ENCODE assay signal across 8 cellular contexts in the genomic region with DNA sequence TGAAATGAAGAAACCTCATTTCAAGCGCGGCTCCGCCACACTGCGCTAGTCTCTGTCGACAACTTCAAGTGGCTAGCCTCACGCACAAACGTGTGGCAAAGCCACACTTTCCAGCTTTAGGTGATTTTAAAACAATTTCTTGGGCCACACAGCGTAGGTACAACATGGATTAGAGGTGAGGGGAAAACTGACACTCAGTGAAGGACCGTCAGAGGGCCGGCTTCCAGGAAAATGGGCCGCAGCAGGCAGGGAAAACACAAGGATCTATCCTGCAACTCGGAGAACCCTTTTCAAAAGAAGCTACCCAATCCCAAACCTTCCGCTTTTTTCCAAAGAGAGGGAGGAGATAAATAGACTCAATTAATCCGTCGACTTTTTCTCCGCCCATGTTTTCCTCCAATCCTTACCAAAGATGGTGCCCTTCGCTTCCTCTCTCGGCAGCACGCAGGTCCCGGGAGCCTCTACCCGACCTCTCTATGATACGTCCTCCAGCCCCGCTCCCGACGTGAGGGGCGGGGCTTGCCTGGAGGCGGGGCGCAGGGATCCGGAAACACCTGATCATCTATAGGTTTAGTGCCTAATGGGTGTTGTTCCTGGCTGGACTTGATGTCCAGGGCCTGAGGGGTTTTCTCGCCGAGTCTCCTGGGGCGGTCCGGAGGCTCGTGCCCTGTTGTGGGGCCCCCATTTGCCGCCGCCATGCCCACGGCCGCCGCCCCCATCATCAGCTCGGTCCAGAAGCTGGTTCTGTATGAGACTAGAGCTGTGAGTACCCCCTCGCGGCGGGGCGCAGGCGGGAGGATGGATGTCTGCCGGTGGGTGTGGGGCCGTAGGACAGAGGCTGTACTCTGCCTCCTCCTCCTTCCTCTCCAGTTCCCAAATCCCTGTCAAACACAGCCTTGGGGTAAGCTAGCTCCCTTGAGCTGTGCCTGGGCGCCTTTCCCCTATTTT. TPM values are rescaled to one million over a fixed set of nuclear protein-coding genes. Genes with fewer than 3 reads are reported as not detected.
A peak's percentile ranks its signal among the peaks of the same experiment; 100 is the strongest.
DNase-seq lines count a peak whose midpoint lies in the region; ATAC-seq and TF ChIP-seq lines count a peak whose summit lies in the region.

TSS of gene AK9 (minus strand) at position 463 of the 948 bp plus-strand sequence. CDS start 15,457 bp downstream, outside the sequence.
TSS of gene FIG4 (plus strand) at position 557 of the 948 bp plus-strand sequence. CDS start at position 697, 140 bp downstream.

- no peak for TF ChIP-seq RAD21 in Ishikawa (IDR thresholded peaks at IDR 0.05; ENCODE audit: low read depth)

- peak within 1 kb of the TSS; percentile 92 for H3K9ac ChIP-seq in muscle layer of colon (ENCODE audit: low read length)

- H3K27ac ChIP-seq in esophagus (ENCODE audit: low read depth in 2 of 2, low read length in 1 of 2) (peak within 1 kb of the TSS; percentile 86 to 93), muscle layer of colon (ENCODE audit: low read depth, low read length) (peak within 1 kb of the TSS; percentile 85)

- peak; percentile 95 for ATAC-seq in GM21576 (IDR thresholded peaks at IDR 0.05; ENCODE audit: unreplicated experiment)

- H3K4me1 Mint-ChIP-seq in activated T-cell treated with anti-CD3 and anti-CD28 coated beads, Interleukin-2, amount 50 U/mL, for 24 hours (ENCODE audit: low read depth) = peaks cover 41% of the 10 kb centered on the region

- peaks cover 15% of the 10 kb centered on the region for H3K36me3 Mint-ChIP-seq in activated T-cell treated with anti-CD3 and anti-CD28 coated beads, Interleukin-2, amount 50 U/mL, for 24 hours (ENCODE audit: low read depth)

- H3K27ac Mint-ChIP-seq in activated T-cell treated with anti-CD3 and anti-CD28 coated beads, Interleukin-2, amount 50 U/mL, for 24 hours = peak within 1 kb of the TSS; percentile 94

- peak within 1 kb of the TSS; percentile 82 to 86 for H3K4me3 ChIP-seq in esophagus (ENCODE audit: low read depth in 1 of 2, low read length in 2 of 2)
- H3K4me3 ChIP-seq in muscle layer of colon (ENCODE audit: low read depth in 1 of 2, low read length in 2 of 2) = peak within 1 kb of the TSS; percentile 71 to 87

- WGBS in esophagus, 2 donors = 1% methylated on average over 48 of the region's 48 CpGs

- no peaks in the 10 kb centered on the region for H3K9me3 ChIP-seq in esophagus (ENCODE audit: control insufficient read depth in 2 of 2, insufficient read depth in 1 of 2, low read depth in 1 of 2, low read length in 1 of 2)
- H3K9me3 ChIP-seq in muscle layer of colon (ENCODE audit: low read length) = no peaks in the 10 kb centered on the region

- H3K4me3 Mint-ChIP-seq in activated T-cell treated with anti-CD3 and anti-CD28 coated beads, Interleukin-2, amount 50 U/mL, for 24 hours = peak within 1 kb of the TSS; percentile 89

- no peaks in the 10 kb centered on the region for H3K27me3 ChIP-seq in esophagus (ENCODE audit: control insufficient read depth in 1 of 2, insufficient read depth in 2 of 2, low read length in 2 of 2)
- H3K27me3 ChIP-seq in muscle layer of colon (ENCODE audit: control insufficient read depth in 1 of 2, insufficient read depth in 2 of 2, low read length in 2 of 2) = no peaks in the 10 kb centered on the region

- no peak for TF ChIP-seq EP300 in Ishikawa (IDR thresholded peaks at IDR 0.05; ENCODE audit: borderline replicate concordance)

- H3K36me3 ChIP-seq in esophagus (ENCODE audit: control insufficient read depth in 2 of 2, insufficient read depth in 2 of 2, low read length in 1 of 2) (no peaks in the 10 kb centered on the region), muscle layer of colon (ENCODE audit: insufficient read depth, low read length) (no peaks in the 10 kb centered on the region)

- no peaks in the 10 kb centered on the region for H3K9me3 Mint-ChIP-seq in activated T-cell treated with anti-CD3 and anti-CD28 coated beads, Interleukin-2, amount 50 U/mL, for 24 hours

- H3K4me1 ChIP-seq in esophagus (ENCODE audit: control insufficient read depth in 2 of 2, insufficient read depth in 2 of 2, low read length in 1 of 2) = peaks cover 0 to 3% of the 10 kb centered on the region in 2 donors
- peaks cover 12% of the 10 kb centered on the region for H3K4me1 ChIP-seq in muscle layer of colon (ENCODE audit: insufficient read depth, low read length)

- H3K27me3 Mint-ChIP-seq in activated T-cell treated with anti-CD3 and anti-CD28 coated beads, Interleukin-2, amount 50 U/mL, for 24 hours = no peaks in the 10 kb centered on the region

- peak; percentile 93 for DNase-seq in DMS153 treated with DMSO at 0.1 percent for 48 hours (lab: John Stamatoyannopoulos, UW; ENCODE audit: unreplicated experiment)
- DNase-seq in OCI-M2 (lab: John Stamatoyannopoulos, UW; ENCODE audit: unreplicated experiment) = peak; percentile 73
- peak; percentile 95 for DNase-seq in activated T-cell treated with anti-CD3 and anti-CD28 coated beads, Interleukin-2, amount 50 U/mL, for 24 hours
- peak; percentile 85 for DNase-seq in stimulated activated CD8-positive, alpha-beta memory T cell treated with anti-CD3 and anti-CD28 coated beads, Interleukin-7, amount 100 ng/mL, for 24 hours (ENCODE audit: low read depth)

TF ChIP-seq in Ishikawa, 13 proteins besides CTCF, POLR2A, EP300 and RAD21:
- TF ChIP-seq ZBTB7A (IDR thresholded peaks at IDR 0.05; ENCODE audit: low read depth) (no peak), NFIC (IDR thresholded peaks at IDR 0.05) (no peak), YY1 (IDR thresholded peaks at IDR 0.05; ENCODE audit: low read depth) (peak; percentile 98), FOXM1 (IDR thresholded peaks at IDR 0.05; ENCODE audit: borderline replicate concordance, low read depth) (peak; percentile 89), TCF12 (IDR thresholded peaks at IDR 0.05; ENCODE audit: low read depth) (peak; percentile 15; the same call in 1 of the 2 replicates), TAF1 (IDR thresholded peaks at IDR 0.05; ENCODE audit: low read depth) (peak; percentile 46), CEBPB (IDR thresholded peaks at IDR 0.05) (no peak), MAX (IDR thresholded peaks at IDR 0.05) (peak; percentile 23), CREB1 (IDR thresholded peaks at IDR 0.05; ENCODE audit: low read depth) (no peak), EGR1 (IDR thresholded peaks at IDR 0.05) (no peak), TEAD4 (IDR thresholded peaks at IDR 0.05) (no peak)
- TF ChIP-seq, protein P1, sequence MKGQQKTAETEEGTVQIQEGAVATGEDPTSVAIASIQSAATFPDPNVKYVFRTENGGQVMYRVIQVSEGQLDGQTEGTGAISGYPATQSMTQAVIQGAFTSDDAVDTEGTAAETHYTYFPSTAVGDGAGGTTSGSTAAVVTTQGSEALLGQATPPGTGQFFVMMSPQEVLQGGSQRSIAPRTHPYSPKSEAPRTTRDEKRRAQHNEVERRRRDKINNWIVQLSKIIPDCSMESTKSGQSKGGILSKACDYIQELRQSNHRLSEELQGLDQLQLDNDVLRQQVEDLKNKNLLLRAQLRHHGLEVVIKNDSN (IDR thresholded peaks at IDR 0.05) = peak; percentile 47
- TF ChIP-seq, protein P2, sequence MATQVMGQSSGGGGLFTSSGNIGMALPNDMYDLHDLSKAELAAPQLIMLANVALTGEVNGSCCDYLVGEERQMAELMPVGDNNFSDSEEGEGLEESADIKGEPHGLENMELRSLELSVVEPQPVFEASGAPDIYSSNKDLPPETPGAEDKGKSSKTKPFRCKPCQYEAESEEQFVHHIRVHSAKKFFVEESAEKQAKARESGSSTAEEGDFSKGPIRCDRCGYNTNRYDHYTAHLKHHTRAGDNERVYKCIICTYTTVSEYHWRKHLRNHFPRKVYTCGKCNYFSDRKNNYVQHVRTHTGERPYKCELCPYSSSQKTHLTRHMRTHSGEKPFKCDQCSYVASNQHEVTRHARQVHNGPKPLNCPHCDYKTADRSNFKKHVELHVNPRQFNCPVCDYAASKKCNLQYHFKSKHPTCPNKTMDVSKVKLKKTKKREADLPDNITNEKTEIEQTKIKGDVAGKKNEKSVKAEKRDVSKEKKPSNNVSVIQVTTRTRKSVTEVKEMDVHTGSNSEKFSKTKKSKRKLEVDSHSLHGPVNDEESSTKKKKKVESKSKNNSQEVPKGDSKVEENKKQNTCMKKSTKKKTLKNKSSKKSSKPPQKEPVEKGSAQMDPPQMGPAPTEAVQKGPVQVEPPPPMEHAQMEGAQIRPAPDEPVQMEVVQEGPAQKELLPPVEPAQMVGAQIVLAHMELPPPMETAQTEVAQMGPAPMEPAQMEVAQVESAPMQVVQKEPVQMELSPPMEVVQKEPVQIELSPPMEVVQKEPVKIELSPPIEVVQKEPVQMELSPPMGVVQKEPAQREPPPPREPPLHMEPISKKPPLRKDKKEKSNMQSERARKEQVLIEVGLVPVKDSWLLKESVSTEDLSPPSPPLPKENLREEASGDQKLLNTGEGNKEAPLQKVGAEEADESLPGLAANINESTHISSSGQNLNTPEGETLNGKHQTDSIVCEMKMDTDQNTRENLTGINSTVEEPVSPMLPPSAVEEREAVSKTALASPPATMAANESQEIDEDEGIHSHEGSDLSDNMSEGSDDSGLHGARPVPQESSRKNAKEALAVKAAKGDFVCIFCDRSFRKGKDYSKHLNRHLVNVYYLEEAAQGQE (IDR thresholded peaks at IDR 0.05; ENCODE audit: low read depth) = no peak
TF ChIP-seq in Ishikawa: peak in this region for 6.

RNA-seq across cellular contexts. Expression of gene AK9, which starts in this region (rescaled TPM):
- polyA plus RNA-seq in esophagus = 1 to 10 TPM; 2.4 to 3.0 TPM

RNA-seq across cellular contexts. Expression of gene FIG4, which starts in this region (rescaled TPM):
- polyA plus RNA-seq in esophagus = 1 to 10 TPM; 5.2 to 6.6 TPM

Comparison
In these comparisons a context has a peak if more than half of its experiments do, and no peak if none do; other contexts are left out.
1. Peak in every context shown above with its lines: DNase-seq, ATAC-seq, H3K4me3 ChIP-seq and H3K27ac ChIP-seq.